ENCODE assay signal across 8 cellular contexts in genomic region chr19:51366999-51367564, GRCh38. TPM values are rescaled to one million over a fixed set of nuclear protein-coding genes. Genes with fewer than 3 reads are reported as not detected.
DNase-seq lines count a peak whose midpoint lies in the region; ATAC-seq and TF ChIP-seq lines count a peak whose summit lies in the region.

No MANE protein-coding gene starts in this region.

- no peak for TF ChIP-seq RAD21 in neural cell (conservative IDR thresholded peaks at IDR 0.05)

- no peaks in the 10 kb centered on the region for H4K20me1 ChIP-seq in neural cell (ENCODE audit: insufficient read depth)

- H3K27ac Mint-ChIP-seq in activated B cell treated with CpG ODN at 0.5 μM for 24 hours = peak overlapping the region; percentile 96

- H3K9ac ChIP-seq in neural cell (ENCODE audit: low read length) = peak overlapping the region; percentile 83

- H3K9me3 ChIP-seq in neural cell (ENCODE audit: low read length) = no peaks in the 10 kb centered on the region

- TF ChIP-seq CTCF in GM06990 (IDR thresholded peaks at IDR 0.05; ENCODE audit: insufficient read depth, low read length, poor library complexity, severe bottlenecking) = no peak
- TF ChIP-seq CTCF in activated B cell treated with CpG ODN at 0.5 μM for 24 hours (IDR thresholded peaks at IDR 0.05) = no peak
- TF ChIP-seq CTCF in epithelial cell of esophagus (IDR thresholded peaks at IDR 0.05; ENCODE audit: insufficient read depth, low read depth, low read length, missing control alignments) = no peak
- TF ChIP-seq CTCF in neural cell (IDR thresholded peaks at IDR 0.05; ENCODE audit: poor library complexity, severe bottlenecking) = no peak

- H3K36me3 Mint-ChIP-seq in activated B cell treated with CpG ODN at 0.5 μM for 24 hours (ENCODE audit: low read depth) = peaks cover 12% of the 10 kb centered on the region

- CTCF ChIA-PET in activated B cell treated with CpG ODN at 0.5 μM for 24 hours (lab: Charles Lee) = interaction anchor here (1.2 to 1.5 kb wide), 2 partner anchors 29 to 50 kb away, joined by 3 to 6 read pairs; partner anchors contain the start of gene SIGLEC10

- DNase-seq in GM06990 (ENCODE audit: extremely low read depth, insufficient read length) (no peak), activated B cell treated with CpG ODN at 0.5 μM for 24 hours (peak; percentile 60), epithelial cell of esophagus (ENCODE audit: low read depth) (no peak), DMS114 treated with DMSO at 0.1 percent for 48 hours (lab: John Stamatoyannopoulos, UW; ENCODE audit: unreplicated experiment) (no peak), SW 1271 (lab: John Stamatoyannopoulos, UW) (no peak)

- peaks cover 36% of the 10 kb centered on the region for H3K4me1 Mint-ChIP-seq in activated B cell treated with CpG ODN at 0.5 μM for 24 hours

- peak overlapping the region; percentile 98 for H3K4me2 ChIP-seq in neural cell (ENCODE audit: low read length)

- no peaks in the 10 kb centered on the region for H3K9me2 ChIP-seq in neural cell (ENCODE audit: insufficient read depth, low read length)

- no peaks in the 10 kb centered on the region for H3K9me3 Mint-ChIP-seq in activated B cell treated with CpG ODN at 0.5 μM for 24 hours

- H3K27me3 ChIP-seq in GM06990 (replicated peaks; ENCODE audit: control insufficient read depth, insufficient read depth, low read length) = no peaks in the 10 kb centered on the region
- H3K27me3 ChIP-seq in neural cell (ENCODE audit: insufficient read depth, low read depth, low read length) = no peaks in the 10 kb centered on the region

- H3K79me2 ChIP-seq in neural cell (replicated peaks; ENCODE audit: insufficient read depth, low read length) = no peaks in the 10 kb centered on the region

- no peak for TF ChIP-seq EP300 in neural cell (conservative IDR thresholded peaks at IDR 0.05; ENCODE audit: poor library complexity, severe bottlenecking)

- peak overlapping the region; percentile 93 for H2AFZ ChIP-seq in neural cell (ENCODE audit: low read depth, low read length)

- H3K27ac ChIP-seq in neural cell (ENCODE audit: low read length) = peak overlapping the region; percentile 66

- H3K27me3 Mint-ChIP-seq in activated B cell treated with CpG ODN at 0.5 μM for 24 hours = no peaks in the 10 kb centered on the region

- H3F3A ChIP-seq in neural cell (ENCODE audit: insufficient read depth, low read length, poor library complexity, severe bottlenecking) = peaks cover 5% of the 10 kb centered on the region

- ATAC-seq in HG03103 (IDR thresholded peaks at IDR 0.05; ENCODE audit: low read depth, unreplicated experiment) = peak; percentile 6
- peak; percentile 7 for ATAC-seq in activated B cell treated with CpG ODN at 0.5 μM for 24 hours (ENCODE audit: low read depth)
- no peak for ATAC-seq in GM19455 (IDR thresholded peaks at IDR 0.05; ENCODE audit: unreplicated experiment)

- POLR2A ChIA-PET in activated B cell treated with CpG ODN at 0.5 μM for 24 hours (lab: Charles Lee) = interaction anchor here (0.6 to 3.7 kb wide), 12 partner anchors 11 to 335 kb away, joined by 3 to 35 read pairs (median 4); partner anchors contain the start of gene SIGLEC10

- intact Hi-C loops in activated B cell treated with CpG ODN at 0.5 μM for 24 hours (cut with micrococcal nuclease) = loop anchor here (1.0 to 10.0 kb wide), 6 partner anchors 23 to 562 kb away; partner anchors contain the start of gene SIGLEC10

- peak overlapping the region; percentile 89 for H3K4me3 ChIP-seq in GM06990 (replicated peaks; ENCODE audit: low read depth, low read length)
- peak overlapping the region; percentile 78 for H3K4me3 ChIP-seq in epithelial cell of esophagus (ENCODE audit: low read length)
- H3K4me3 ChIP-seq in neural cell (ENCODE audit: low read length) = peak overlapping the region; percentile 85

- H3K36me3 ChIP-seq in GM06990 (ENCODE audit: control insufficient read depth, insufficient read depth, low read length) (no peaks in the 10 kb centered on the region), neural cell (ENCODE audit: insufficient read depth, low read length) (no peaks in the 10 kb centered on the region)

- H3K4me3 Mint-ChIP-seq in activated B cell treated with CpG ODN at 0.5 μM for 24 hours = peak overlapping the region; percentile 98

TF ChIP-seq in neural cell, 6 proteins besides CTCF, POLR2A, EP300 and RAD21:
- TF ChIP-seq TAF1 (IDR thresholded peaks at IDR 0.05; ENCODE audit: low read depth) (peak; percentile 6), POLR2AphosphoS5 (IDR thresholded peaks at IDR 0.05) (peak; percentile 59), MXI1 (conservative IDR thresholded peaks at IDR 0.05; ENCODE audit: poor library complexity, severe bottlenecking) (peak; percentile 63), REST (IDR thresholded peaks at IDR 0.05; ENCODE audit: borderline replicate concordance) (no peak)
TF ChIP-seq in neural cell: peak in this region for 3.

RNA-seq across cellular contexts. Expression of gene ETFB, which starts 0.9 kb away (rescaled TPM):
- 43.8 and 49.0 TPM in 2 replicates for total RNA-seq in activated B cell treated with CpG ODN at 0.5 μM for 24 hours
- polyA plus RNA-seq in neural cell = 361 and 383 TPM in 2 replicates
- polyA minus RNA-seq in neural cell = 179 and 180 TPM in 2 replicates

RNA-seq across cellular contexts. Expression of gene CLDND2, which starts 1.7 kb away (rescaled TPM):
- 2.2 TPM in 1 of 2 replicates, not detected in the other for total RNA-seq in activated B cell treated with CpG ODN at 0.5 μM for 24 hours
- polyA plus RNA-seq in neural cell = not detected in 2 replicates
- not detected in 2 replicates for polyA minus RNA-seq in neural cell

RNA-seq across cellular contexts. Expression of gene NKG7, which starts 5.4 kb away (rescaled TPM):
- 1.6 and 2.1 TPM in 2 replicates for total RNA-seq in activated B cell treated with CpG ODN at 0.5 μM for 24 hours
- polyA plus RNA-seq in neural cell = not detected in 2 replicates
- not detected in 2 replicates for polyA minus RNA-seq in neural cell

RNA-seq across cellular contexts. Expression of gene LIM2, which starts 20.7 kb away (rescaled TPM):
- not detected in 2 replicates for total RNA-seq in activated B cell treated with CpG ODN at 0.5 μM for 24 hours
- not detected in 2 replicates for polyA plus RNA-seq in neural cell
- not detected in 2 replicates for polyA minus RNA-seq in neural cell

RNA-seq across cellular contexts. Expression of gene C19orf84, which starts 23.3 kb away (rescaled TPM):
- total RNA-seq in activated B cell treated with CpG ODN at 0.5 μM for 24 hours = 0.17 TPM in 1 of 2 replicates, not detected in the other
- polyA plus RNA-seq in neural cell = not detected in 2 replicates
- polyA minus RNA-seq in neural cell = not detected in 2 replicates
